In the genomic region with DNA sequence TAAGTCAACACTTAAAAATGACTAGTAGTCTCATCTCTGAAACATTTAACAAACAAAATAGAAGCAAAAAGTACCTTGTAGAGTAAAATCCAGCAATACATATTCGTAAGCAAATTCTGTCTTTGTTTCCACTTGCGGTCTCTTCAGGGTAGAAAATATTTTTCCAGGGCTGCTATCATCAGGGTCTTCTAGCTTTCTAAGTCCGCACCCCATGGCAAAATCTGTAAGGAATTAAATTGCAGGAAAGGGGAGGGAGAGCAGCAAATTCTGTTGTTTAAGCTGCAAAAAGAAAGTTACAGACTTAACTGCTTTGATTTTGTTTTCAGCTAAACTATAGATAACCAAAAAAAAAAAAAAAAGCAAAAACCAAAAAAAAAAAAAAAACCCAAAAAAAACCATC, we compare ENCODE assay signal across 11 cellular contexts. TPM values are rescaled to one million over a fixed set of nuclear protein-coding genes. Genes with fewer than 3 reads are reported as not detected.
A peak's percentile ranks its signal among the peaks of the same experiment; 100 is the strongest.
DNase-seq lines count a peak whose midpoint lies in the region; ATAC-seq, FAIRE-seq and TF ChIP-seq lines count a peak whose summit lies in the region.
"Had no signal": no experiment of that assay in that cellular context is flagged by ENCODE, and none has a peak within 500 bp of the region (broad histone marks: within the 10 kb centered on the region; RNA-seq: fewer than 3 reads in every experiment).

A gene with protein sequence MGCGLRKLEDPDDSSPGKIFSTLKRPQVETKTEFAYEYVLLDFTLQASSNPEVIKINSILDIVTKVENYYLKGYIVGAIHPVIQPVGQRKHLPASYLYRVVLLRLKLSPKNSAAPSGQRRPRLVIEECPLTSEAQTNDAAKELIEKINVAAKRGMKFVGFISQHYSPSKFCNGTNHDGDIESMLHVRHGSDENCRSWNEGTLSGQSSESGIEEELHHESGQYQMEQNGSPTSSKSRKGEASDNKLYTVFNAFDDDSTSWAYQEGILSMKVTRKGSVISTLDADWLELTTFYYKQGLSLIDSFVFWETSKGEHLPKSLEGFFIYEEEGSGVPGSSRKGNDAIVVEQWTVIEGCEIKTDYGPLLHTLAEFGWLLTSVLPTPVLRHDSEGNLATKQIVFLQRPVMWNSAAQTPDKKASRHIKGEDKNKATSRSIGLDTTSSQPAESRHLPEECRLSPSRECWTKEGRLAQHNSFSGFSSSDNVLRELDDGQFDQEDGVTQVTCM (minus strand): TSS at position 342 of the 400 bp plus-strand sequence. CDS start 129 bp downstream, at position 213.

- H3K4me1 Mint-ChIP-seq in stimulated activated memory B cell treated with anti-CD40 and anti-IgM and Interleukin-4, amounts not matched to agents 10 μg/mL and 1 μg/mL and 100 μg/mL, for 72 hours = no peaks in the 10 kb centered on the region
- H3K4me1 Mint-ChIP-seq: activated B cell treated with CpG ODN at 0.5 μM for 24 hours had no signal

- H3K9me3 ChIP-seq in cardiac muscle cell (ENCODE audit: low read depth) (no peaks in the 10 kb centered on the region), neuronal stem cell (replicated peaks in 1 of 2; ENCODE audit: control insufficient read depth in 2 of 2, insufficient read depth in 1 of 2, low read depth in 1 of 2, low read length in 2 of 2) (no peaks in the 10 kb centered on the region), uterus (no peaks in the 10 kb centered on the region)

- no peak for TF ChIP-seq CTCF in cardiac muscle cell (IDR thresholded peaks at IDR 0.05; ENCODE audit: low read depth, low read length)
- no peak for TF ChIP-seq CTCF in uterus (IDR thresholded peaks at IDR 0.05)

- H3K79me1 ChIP-seq in neuronal stem cell (ENCODE audit: low read depth, low read length) = no peaks in the 10 kb centered on the region

- no peak within 1 kb of the TSS for H3K9ac ChIP-seq in neuronal stem cell (ENCODE audit: low read depth, low read length, poor library complexity)

- H4K8ac ChIP-seq in neuronal stem cell (ENCODE audit: low read depth, low read length) = no peak within 1 kb of the TSS

- ATAC-seq in stimulated activated memory B cell treated with anti-CD40 and anti-IgM and Interleukin-4, amounts not matched to agents 10 μg/mL and 1 μg/mL and 100 μg/mL, for 72 hours = no peak

- no peak within 1 kb of the TSS for H4K91ac ChIP-seq in neuronal stem cell (ENCODE audit: low read depth, low read length, poor library complexity)

- H3K18ac ChIP-seq in neuronal stem cell (ENCODE audit: low read length) = no peak within 1 kb of the TSS

- no peak within 1 kb of the TSS for H2BK5ac ChIP-seq in neuronal stem cell (ENCODE audit: low read length)

- no peak within 1 kb of the TSS for H3K14ac ChIP-seq in neuronal stem cell (ENCODE audit: low read length)

- DNase-seq in cardiac muscle cell (ENCODE audit: low read depth in 1 of 2, low spot score in 1 of 2) (peak in 1 of 2 donors; percentile 30), cardiac septum (ENCODE audit: low spot score) (no peak), frontal cortex (ENCODE audit: low spot score in 2 of 2) (no peak), neuronal stem cell (ENCODE audit: low spot score) (no peak), uterus (no peak), DMS79 (lab: John Stamatoyannopoulos, UW) (no peak), NCI-H69 (lab: John Stamatoyannopoulos, UW) (no peak)
- DNase-seq: activated B cell treated with CpG ODN at 0.5 μM for 24 hours, NCI-H82 had no signal

- H3K27ac Mint-ChIP-seq in stimulated activated memory B cell treated with anti-CD40 and anti-IgM and Interleukin-4, amounts not matched to agents 10 μg/mL and 1 μg/mL and 100 μg/mL, for 72 hours = no peak within 1 kb of the TSS
- H3K27ac Mint-ChIP-seq: activated B cell treated with CpG ODN at 0.5 μM for 24 hours had no signal

- H3K4me1 ChIP-seq in cardiac muscle cell (ENCODE audit: low read depth) = peaks cover 43% of the 10 kb centered on the region
- H3K4me1 ChIP-seq in neuronal stem cell (ENCODE audit: control insufficient read depth in 2 of 2, insufficient read depth in 1 of 2, low read depth in 1 of 2, low read length in 2 of 2) = peaks cover 1 to 20% of the 10 kb centered on the region in 2 donors
- H3K4me1 ChIP-seq in uterus = no peaks in the 10 kb centered on the region

- no peaks in the 10 kb centered on the region for H3K9me3 Mint-ChIP-seq in stimulated activated memory B cell treated with anti-CD40 and anti-IgM and Interleukin-4, amounts not matched to agents 10 μg/mL and 1 μg/mL and 100 μg/mL, for 72 hours
- H3K9me3 Mint-ChIP-seq: activated B cell treated with CpG ODN at 0.5 μM for 24 hours had no signal

- H2BK12ac ChIP-seq in neuronal stem cell (ENCODE audit: low read length) = no peak within 1 kb of the TSS

- no peak for TF ChIP-seq POLR2A in uterus (IDR thresholded peaks at IDR 0.05)

- WGBS in neuronal stem cell (ENCODE audit: extremely low coverage in 2 of 2, insufficient read length in 2 of 2, insufficient replicate concordance in 1 of 2), 2 donors = no CpG with 5 or more reads among the region's 3 CpGs

- H2BK120ac ChIP-seq in neuronal stem cell (ENCODE audit: low read depth, low read length) = no peak within 1 kb of the TSS

- no peak within 1 kb of the TSS for H3K4me2 ChIP-seq in neuronal stem cell (ENCODE audit: insufficient read depth, low read length, poor library complexity, severe bottlenecking)

- no peak within 1 kb of the TSS for H2BK15ac ChIP-seq in neuronal stem cell (ENCODE audit: low read length)

- peaks cover 35% of the 10 kb centered on the region for H3K27me3 Mint-ChIP-seq in stimulated activated memory B cell treated with anti-CD40 and anti-IgM and Interleukin-4, amounts not matched to agents 10 μg/mL and 1 μg/mL and 100 μg/mL, for 72 hours

- H3K4me3 ChIP-seq in cardiac muscle cell (peak within 1 kb of the TSS; percentile 24), neuronal stem cell (ENCODE audit: low read length in 2 of 2) (peak within 1 kb of the TSS in 1 of 2 donors; percentile 52), uterus (peak within 1 kb of the TSS; percentile 16 to 40)

- no peaks in the 10 kb centered on the region for H3K36me3 Mint-ChIP-seq in stimulated activated memory B cell treated with anti-CD40 and anti-IgM and Interleukin-4, amounts not matched to agents 10 μg/mL and 1 μg/mL and 100 μg/mL, for 72 hours

- H3K4me3 Mint-ChIP-seq in stimulated activated memory B cell treated with anti-CD40 and anti-IgM and Interleukin-4, amounts not matched to agents 10 μg/mL and 1 μg/mL and 100 μg/mL, for 72 hours = no peak within 1 kb of the TSS
- H3K4me3 Mint-ChIP-seq: activated B cell treated with CpG ODN at 0.5 μM for 24 hours had no signal

- no peak for FAIRE-seq in frontal cortex (lab: Jason Lieb, UNC)
- FAIRE-seq: A204.1 had no signal

- H3K27me3 ChIP-seq in cardiac muscle cell = no peaks in the 10 kb centered on the region
- H3K27me3 ChIP-seq in neuronal stem cell (ENCODE audit: control insufficient read depth in 3 of 3, insufficient read depth in 3 of 3, low read depth in 1 of 3, low read length in 3 of 3) = no peaks in the 10 kb centered on the region
- H3K27me3 ChIP-seq in uterus = no peaks in the 10 kb centered on the region

- H2AFZ ChIP-seq in neuronal stem cell (ENCODE audit: low read length) = peak within 1 kb of the TSS; percentile 91

- H3K36me3 ChIP-seq in cardiac muscle cell = no peaks in the 10 kb centered on the region
- no peaks in the 10 kb centered on the region for H3K36me3 ChIP-seq in neuronal stem cell (replicated peaks in 1 of 2; ENCODE audit: control insufficient read depth in 2 of 2, insufficient read depth in 2 of 2, low read length in 2 of 2)
- H3K36me3 ChIP-seq in uterus = no peaks in the 10 kb centered on the region

- no peak within 1 kb of the TSS for H3K23ac ChIP-seq in neuronal stem cell (ENCODE audit: low read depth, low read length, poor library complexity)

- no peak within 1 kb of the TSS for H3K4ac ChIP-seq in neuronal stem cell (ENCODE audit: low read length)

- intact Hi-C loops in cardiac septum (cut with DNase I) = no loop called here
- intact Hi-C loops in uterus (cut with DNase I; ENCODE audit: low total_unique reads) = no loop called here

- no peak within 1 kb of the TSS for H2AK5ac ChIP-seq in neuronal stem cell (ENCODE audit: low read depth, low read length)

- no peak within 1 kb of the TSS for H3K27ac ChIP-seq in cardiac muscle cell
- peak within 1 kb of the TSS; percentile 48 for H3K27ac ChIP-seq in neuronal stem cell (replicated peaks; ENCODE audit: low read length)
- H3K27ac ChIP-seq in uterus = peak within 1 kb of the TSS; percentile 58 to 88

RNA-seq across cellular contexts. Expression of the gene that starts here (rescaled TPM):
- total RNA-seq in cardiac muscle cell (2.8 and 8.3 TPM in 2 replicates), cardiac septum (3.5 TPM), frontal cortex (22.8 TPM), uterus (10 to 100 TPM in 2 of 4 donors, 1 to 10 TPM in 2; 2.0 to 26.7 (median 9.5) TPM)
- 5.0 and 5.9 TPM in 2 replicates for polyA plus RNA-seq in cardiac muscle cell
- polyA plus RNA-seq in neuronal stem cell (2013, experiment 1 of 2) = 8.6 TPM
- polyA plus RNA-seq in neuronal stem cell (2013, experiment 2 of 2) = 8.4 TPM
- total RNA-seq: activated B cell treated with CpG ODN at 0.5 μM for 24 hours had no signal
